8 cellular contexts compared by ENCODE assay signal in genomic region chr2:24382363-24383021, GRCh38. TPM values are rescaled to one million over a fixed set of nuclear protein-coding genes. Genes with fewer than 3 reads are reported as not detected.
DNase-seq lines count a peak whose midpoint lies in the region; ATAC-seq and TF ChIP-seq lines count a peak whose summit lies in the region.

No MANE protein-coding gene starts in this region.

- peaks cover 2% of the 10 kb centered on the region for H3K27me3 Mint-ChIP-seq in activated CD4-positive, alpha-beta T cell treated with anti-CD3 and anti-CD28 coated beads, Interleukin-2, amount 10 ng/mL, durations not matched to agents 7 days and 5 days

- H3K27ac ChIP-seq in dorsolateral prefrontal cortex = peak overlapping the region in 8 of 59 donors; percentile 19 to 65 (median 42)

- H3K4me3 Mint-ChIP-seq in activated CD4-positive, alpha-beta T cell treated with anti-CD3 and anti-CD28 coated beads, Interleukin-2, amount 10 ng/mL, durations not matched to agents 7 days and 5 days = no peak overlapping the region

- POLR2A ChIA-PET in activated CD4-positive, alpha-beta T cell treated with anti-CD3 and anti-CD28 coated beads, Interleukin-2, amount 10 ng/mL, durations not matched to agents 7 days and 5 days (lab: Charles Lee) = no interaction called here

- no peaks in the 10 kb centered on the region for H3K9me3 Mint-ChIP-seq in activated CD4-positive, alpha-beta T cell treated with anti-CD3 and anti-CD28 coated beads, Interleukin-2, amount 10 ng/mL, durations not matched to agents 7 days and 5 days

- intact Hi-C loops in dorsolateral prefrontal cortex (cut with DNase I) = loop anchor here (2.0 to 5.0 kb wide), 3 partner anchors 152 to 305 kb away; partner anchors contain the start of gene SF3B6 (in 1 of the 2)

- H3K4me1 Mint-ChIP-seq in activated CD4-positive, alpha-beta T cell treated with anti-CD3 and anti-CD28 coated beads, Interleukin-2, amount 10 ng/mL, durations not matched to agents 7 days and 5 days = peaks cover 2% of the 10 kb centered on the region

- peak; percentile 30 to 86 (median 75) for TF ChIP-seq CTCF in dorsolateral prefrontal cortex (IDR thresholded peaks at IDR 0.05 in 54 of 56, conservative IDR thresholded peaks at IDR 0.05 in 2 of 56; ENCODE audit: low read depth in 1 of 56, partially characterized antibody in 56 of 56)

- H3K27me3 ChIP-seq in dorsolateral prefrontal cortex = no peaks in the 10 kb centered on the region

- H3K27ac Mint-ChIP-seq in activated CD4-positive, alpha-beta T cell treated with anti-CD3 and anti-CD28 coated beads, Interleukin-2, amount 10 ng/mL, durations not matched to agents 7 days and 5 days = no peak overlapping the region

- CTCF ChIA-PET in activated CD4-positive, alpha-beta T cell treated with anti-CD3 and anti-CD28 coated beads, Interleukin-2, amount 10 ng/mL, durations not matched to agents 7 days and 5 days (lab: Charles Lee) = interaction anchor here (0.6 kb wide), 1 partner anchor 448 kb away, joined by 3 read pairs; no protein-coding TSS in a partner anchor

- peak; percentile 58 for DNase-seq in DMS153 (lab: John Stamatoyannopoulos, UW)
- peak; percentile 68 for DNase-seq in NCI-H510A treated with DMSO at 0.1 percent for 48 hours (lab: John Stamatoyannopoulos, UW)
- DNase-seq in activated CD4-positive, alpha-beta T cell treated with anti-CD3 and anti-CD28 coated beads, Interleukin-2, amount 10 ng/mL, durations not matched to agents 7 days and 5 days = peak; percentile 69
- DNase-seq in dorsolateral prefrontal cortex = peak in 7 of 10 donors; percentile 30 to 54 (median 53)
- DNase-seq in medulla oblongata (ENCODE audit: extremely low spot score) = peak; percentile 85
- peak; percentile 5 to 24 for DNase-seq in stimulated activated CD8-positive, alpha-beta memory T cell treated with anti-CD3 and anti-CD28 coated beads, Interleukin-4, amount 100 ng/mL, for 1 hour (ENCODE audit: low read depth in 2 of 2, low spot score in 1 of 2)

- H3K36me3 Mint-ChIP-seq in activated CD4-positive, alpha-beta T cell treated with anti-CD3 and anti-CD28 coated beads, Interleukin-2, amount 10 ng/mL, durations not matched to agents 7 days and 5 days (ENCODE audit: low read depth) = no peaks in the 10 kb centered on the region

- peak; percentile 59 for ATAC-seq in HG03064 (IDR thresholded peaks at IDR 0.05; ENCODE audit: low read depth, unreplicated experiment)
- no peak for ATAC-seq in GM19452 (IDR thresholded peaks at IDR 0.05; ENCODE audit: unreplicated experiment)

- peak overlapping the region in 11 of 59 donors; percentile 11 to 38 (median 20) for H3K4me3 ChIP-seq in dorsolateral prefrontal cortex

RNA-seq across cellular contexts. Expression of gene ITSN2, which starts 22.2 kb away (rescaled TPM):
- total RNA-seq in activated CD4-positive, alpha-beta T cell treated with anti-CD3 and anti-CD28 coated beads, Interleukin-2, amount 10 ng/mL, durations not matched to agents 7 days and 5 days = 10 to 100 TPM; 72.8 to 76.6 TPM
- total RNA-seq in dorsolateral prefrontal cortex = 10 to 100 TPM; 46.9 to 77.8 (median 58.7) TPM

Comparison
In these comparisons a context has a peak if more than half of its experiments do, and no peak if none do; other contexts are left out.
1. DNase-seq: peak in every context shown above with its lines; median percentile 85 in medulla oblongata; 69 in activated CD4-positive, alpha-beta T cell treated with anti-CD3 and anti-CD28 coated beads, Interleukin-2, amount 10 ng/mL, durations not matched to agents 7 days and 5 days; 68 in NCI-H510A treated with DMSO at 0.1 percent for 48 hours; 58 in DMS153; 53 in dorsolateral prefrontal cortex; 14 in stimulated activated CD8-positive, alpha-beta memory T cell treated with anti-CD3 and anti-CD28 coated beads, Interleukin-4, amount 100 ng/mL, for 1 hour.